In the genomic region with DNA sequence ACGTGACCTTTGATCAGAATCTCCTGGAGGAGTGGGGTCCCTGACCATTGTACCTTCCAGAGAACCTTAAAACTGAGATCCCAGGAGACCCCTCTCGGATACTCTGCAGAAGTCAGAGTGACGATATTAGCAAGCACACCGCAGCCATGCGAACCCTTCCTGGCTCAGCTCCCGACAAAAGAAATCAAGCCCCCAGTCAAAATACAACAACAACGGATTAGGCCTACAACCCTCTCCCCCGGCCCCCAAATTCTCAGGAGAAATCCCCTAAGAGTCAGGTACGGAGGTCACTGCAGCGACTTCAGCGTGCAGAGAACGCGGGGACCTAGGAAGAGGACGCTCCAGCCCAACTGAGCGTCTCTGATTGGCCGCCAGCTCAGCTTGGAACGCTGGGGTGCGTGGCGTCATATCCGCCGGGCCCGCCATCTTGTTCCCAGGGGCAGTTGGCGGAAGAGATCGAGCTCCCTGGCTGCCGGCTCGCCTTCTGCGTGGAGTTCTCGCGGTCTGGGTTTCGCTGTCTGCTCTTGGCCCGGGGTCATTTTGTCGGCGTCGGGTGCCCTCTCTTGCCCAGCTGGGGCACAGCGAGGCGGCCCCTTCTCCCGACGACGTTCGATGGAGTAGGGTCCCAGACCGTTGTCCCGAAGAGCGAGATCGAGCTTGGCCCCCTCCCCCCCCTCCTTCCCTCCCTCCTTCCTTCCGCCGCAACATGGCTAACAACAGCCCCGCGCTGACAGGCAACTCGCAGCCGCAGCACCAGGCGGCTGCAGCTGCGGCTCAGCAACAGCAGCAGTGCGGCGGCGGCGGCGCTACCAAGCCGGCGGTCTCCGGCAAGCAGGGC, we compare ENCODE assay signal across 7 cellular contexts. TPM values are rescaled to one million over a fixed set of nuclear protein-coding genes. Genes with fewer than 3 reads are reported as not detected.
DNase-seq lines count a peak whose midpoint lies in the region; ATAC-seq, FAIRE-seq and TF ChIP-seq lines count a peak whose summit lies in the region.

A gene with protein sequence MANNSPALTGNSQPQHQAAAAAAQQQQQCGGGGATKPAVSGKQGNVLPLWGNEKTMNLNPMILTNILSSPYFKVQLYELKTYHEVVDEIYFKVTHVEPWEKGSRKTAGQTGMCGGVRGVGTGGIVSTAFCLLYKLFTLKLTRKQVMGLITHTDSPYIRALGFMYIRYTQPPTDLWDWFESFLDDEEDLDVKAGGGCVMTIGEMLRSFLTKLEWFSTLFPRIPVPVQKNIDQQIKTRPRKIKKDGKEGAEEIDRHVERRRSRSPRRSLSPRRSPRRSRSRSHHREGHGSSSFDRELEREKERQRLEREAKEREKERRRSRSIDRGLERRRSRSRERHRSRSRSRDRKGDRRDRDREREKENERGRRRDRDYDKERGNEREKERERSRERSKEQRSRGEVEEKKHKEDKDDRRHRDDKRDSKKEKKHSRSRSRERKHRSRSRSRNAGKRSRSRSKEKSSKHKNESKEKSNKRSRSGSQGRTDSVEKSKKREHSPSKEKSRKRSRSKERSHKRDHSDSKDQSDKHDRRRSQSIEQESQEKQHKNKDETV (plus strand): TSS at position 425 of the 838 bp plus-strand sequence. CDS start 282 bp downstream, at position 707.

- peaks cover 25% of the 10 kb centered on the region for H3K4me1 Mint-ChIP-seq in T-helper 2 cell treated with Interferon-gamma antibody and Interleukin-4, amounts not matched to agents 5 μg/mL and 100 μg/mL, for 36 hours (ENCODE audit: low read depth)
- peaks cover 16% of the 10 kb centered on the region for H3K4me1 Mint-ChIP-seq in astrocyte (ENCODE audit: low read depth, unreplicated experiment)

- H3K27ac ChIP-seq in astrocyte (ENCODE audit: low read depth, low read length), result peak within 1 kb of the TSS; percentile 96

- H3K36me3 ChIP-seq in astrocyte (ENCODE audit: insufficient read depth, low read length), result peaks cover 19% of the 10 kb centered on the region

- peak; percentile 80 for ATAC-seq in GM18499 (IDR thresholded peaks at IDR 0.05; ENCODE audit: insufficient read depth, unreplicated experiment)
- peak; percentile 90 for ATAC-seq in HG02938 (IDR thresholded peaks at IDR 0.05; ENCODE audit: unreplicated experiment)

- H3K9ac ChIP-seq in astrocyte (ENCODE audit: low read length), result peak within 1 kb of the TSS; percentile 97

- H3K4me2 ChIP-seq in astrocyte (ENCODE audit: low read length), result peak within 1 kb of the TSS; percentile 93

- peak within 1 kb of the TSS; percentile 90 for H2AFZ ChIP-seq in astrocyte (ENCODE audit: low read depth, low read length)

- no peaks in the 10 kb centered on the region for H3K27me3 ChIP-seq in astrocyte (ENCODE audit: insufficient read depth, low read length)

- peak within 1 kb of the TSS; percentile 100 for H3K4me3 Mint-ChIP-seq in T-helper 2 cell treated with Interferon-gamma antibody and Interleukin-4, amounts not matched to agents 5 μg/mL and 100 μg/mL, for 36 hours
- H3K4me3 Mint-ChIP-seq in astrocyte (ENCODE audit: unreplicated experiment), result peak within 1 kb of the TSS; percentile 96

- H3K27me3 Mint-ChIP-seq in T-helper 2 cell treated with Interferon-gamma antibody and Interleukin-4, amounts not matched to agents 5 μg/mL and 100 μg/mL, for 36 hours (ENCODE audit: low read depth), result peaks cover 9% of the 10 kb centered on the region
- no peaks in the 10 kb centered on the region for H3K27me3 Mint-ChIP-seq in astrocyte (ENCODE audit: low read depth, unreplicated experiment)

- H3K4me3 ChIP-seq in astrocyte (ENCODE audit: insufficient read depth, low read depth, low read length), result peak within 1 kb of the TSS; percentile 75

- DNase-seq in NCI-H187 (lab: John Stamatoyannopoulos, UW) (peak; percentile 77 to 83), astrocyte (ENCODE audit: low read depth) (peak; percentile 82), hepatic stellate cell (ENCODE audit: low spot score) (peak; percentile 94), renal cortical epithelial cell (ENCODE audit: low read depth) (peak; percentile 73)
- DNase-seq in T-helper 2 cell treated with Interferon-gamma antibody and Interleukin-4, amounts not matched to agents 5 μg/mL and 100 μg/mL, for 36 hours (ENCODE audit: low spot score), result peak; percentile 94

- H4K20me1 ChIP-seq in astrocyte (ENCODE audit: insufficient read depth, low read length), result peaks cover 43% of the 10 kb centered on the region

- peak within 1 kb of the TSS; percentile 100 for H3K27ac Mint-ChIP-seq in T-helper 2 cell treated with Interferon-gamma antibody and Interleukin-4, amounts not matched to agents 5 μg/mL and 100 μg/mL, for 36 hours
- peak within 1 kb of the TSS; percentile 99 for H3K27ac Mint-ChIP-seq in astrocyte (ENCODE audit: unreplicated experiment)

- no peaks in the 10 kb centered on the region for H3K9me3 Mint-ChIP-seq in T-helper 2 cell treated with Interferon-gamma antibody and Interleukin-4, amounts not matched to agents 5 μg/mL and 100 μg/mL, for 36 hours
- no peaks in the 10 kb centered on the region for H3K9me3 Mint-ChIP-seq in astrocyte (ENCODE audit: unreplicated experiment)

- TF ChIP-seq CTCF in astrocyte (IDR thresholded peaks at IDR 0.05; ENCODE audit: insufficient read depth, low read depth, low read length), result no peak

- no peaks in the 10 kb centered on the region for H3K9me3 ChIP-seq in astrocyte (ENCODE audit: insufficient read depth, low read depth, low read length)

- H3K4me1 ChIP-seq in astrocyte (ENCODE audit: insufficient read depth, low read length), result peaks cover 3% of the 10 kb centered on the region

- no peak for FAIRE-seq in astrocyte (lab: Jason Lieb, UNC)

- H3K36me3 Mint-ChIP-seq in T-helper 2 cell treated with Interferon-gamma antibody and Interleukin-4, amounts not matched to agents 5 μg/mL and 100 μg/mL, for 36 hours (ENCODE audit: low read depth), result peaks cover 41% of the 10 kb centered on the region
- H3K36me3 Mint-ChIP-seq in astrocyte (ENCODE audit: low read depth, unreplicated experiment), result no peaks in the 10 kb centered on the region

- peaks cover 59% of the 10 kb centered on the region for H3K79me2 ChIP-seq in astrocyte (ENCODE audit: insufficient read depth, low read length)

RNA-seq across cellular contexts. Expression of the gene that starts here (rescaled TPM):
- 31.9 and 36.9 TPM in 2 replicates for total RNA-seq in astrocyte
- 7.8 and 17.5 TPM in 2 replicates for total RNA-seq in renal cortical epithelial cell

Comparison
In these comparisons a context has a peak if more than half of its experiments do, and no peak if none do; other contexts are left out.
1. Peak in every context shown above with its lines: DNase-seq, ATAC-seq, H3K4me3 ChIP-seq and H3K27ac ChIP-seq.